ENCODE assay signal across 1 cellular context in genomic region chr16:29974291-29975133, GRCh38.
TF ChIP-seq lines count a peak whose summit lies in the region.

No MANE protein-coding gene starts in this region.

TF ChIP-seq in HepG2, 621 proteins besides CTCF, POLR2A, EP300 and RAD21 (continued from another document):
- TF ChIP-seq TAF1 (CRISPR knock-in tag; IDR thresholded peaks at IDR 0.05) (0 out of 2 replicates have a peak, but pooled peaks have one; percentile 20), ZMYM2 (CRISPR knock-in tag; IDR thresholded peaks at IDR 0.05) (peak; percentile 35; the same call in 1 of the 2 replicates), ZFP62 (CRISPR knock-in tag; IDR thresholded peaks at IDR 0.05) (no peak), SALL2 (CRISPR knock-in tag; IDR thresholded peaks at IDR 0.05) (no peak)
